ENCODE assay signal across 1 cellular context in the genomic region with DNA sequence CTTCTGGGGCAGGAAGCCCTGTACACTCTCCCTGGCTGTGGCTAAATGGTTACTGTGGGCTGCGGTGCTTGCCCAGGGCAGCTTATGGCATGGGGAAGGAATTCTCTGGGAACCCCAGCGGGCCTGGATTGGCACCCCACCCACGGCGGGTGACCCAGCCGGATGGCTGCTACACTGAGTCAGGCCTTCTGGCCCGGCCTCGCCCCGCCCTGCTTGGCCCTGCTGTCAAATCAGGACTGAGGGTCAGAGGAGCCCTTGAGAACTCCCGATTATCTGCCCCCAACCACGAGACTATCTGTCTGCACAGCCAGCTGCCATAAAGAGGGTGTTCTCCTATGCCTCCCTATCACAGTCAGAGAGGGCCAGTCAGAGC.
TF ChIP-seq lines count a peak whose summit lies in the region.

No MANE protein-coding gene starts in this region.

TF ChIP-seq in endothelial cell of umbilical vein, 7 proteins besides CTCF, POLR2A, EP300 and RAD21:
- TF ChIP-seq POLR2AphosphoS5 (IDR thresholded peaks at IDR 0.05; ENCODE audit: insufficient read depth, low read depth, low read length) = peak; percentile 21
- no peak for TF ChIP-seq MAX (IDR thresholded peaks at IDR 0.05; ENCODE audit: insufficient read depth, insufficient read length)
TF ChIP-seq in endothelial cell of umbilical vein: peak in this region for 1.
